8 cellular contexts compared by ENCODE assay signal in the genomic region with DNA sequence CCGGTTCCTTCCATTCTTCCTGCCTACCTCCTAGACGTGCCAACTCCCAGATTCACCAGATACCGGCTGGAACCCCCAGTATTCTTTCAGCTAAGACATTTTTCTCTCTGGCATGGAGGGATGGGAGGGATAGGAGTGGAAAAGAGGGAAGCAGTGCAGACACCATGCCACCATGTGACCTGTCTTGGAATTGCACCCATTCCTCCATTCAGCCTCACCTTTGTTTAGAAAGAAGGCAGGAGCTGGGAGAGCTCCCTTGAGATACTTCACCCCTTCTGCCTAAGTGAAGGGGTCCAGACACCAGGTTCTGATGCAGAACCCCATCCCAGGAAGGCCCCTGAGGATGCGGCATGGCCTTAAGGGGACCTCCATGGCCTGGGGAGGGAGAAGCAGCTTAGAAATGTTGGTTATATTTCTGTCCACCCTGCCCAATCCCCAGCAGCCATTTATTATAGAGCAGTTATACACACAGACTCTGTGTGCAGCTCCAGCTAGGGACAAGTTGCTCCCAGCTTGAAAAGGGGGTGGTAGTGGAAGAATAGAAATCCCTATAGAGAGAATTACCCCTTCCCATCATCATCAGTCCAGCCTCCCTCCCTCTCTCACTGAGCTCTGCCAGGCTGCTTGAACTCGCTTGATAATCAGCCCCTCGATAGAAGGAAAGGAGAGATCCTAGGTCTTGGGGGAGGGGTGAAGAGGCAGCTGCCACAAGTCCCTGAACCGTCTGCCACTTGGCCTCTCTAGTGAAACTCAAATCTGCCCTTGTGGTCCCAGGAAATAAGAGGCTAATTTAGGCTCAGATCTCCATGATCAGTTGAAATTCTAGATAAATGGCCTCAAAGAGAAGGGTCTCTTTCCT. TPM values are rescaled to one million over a fixed set of nuclear protein-coding genes. Genes with fewer than 3 reads are reported as not detected.
DNase-seq lines count a peak whose midpoint lies in the region; ATAC-seq and TF ChIP-seq lines count a peak whose summit lies in the region.

No MANE protein-coding gene starts in this region.

- no peaks in the 10 kb centered on the region for H3K27me3 ChIP-seq in KMS-11 (ENCODE audit: insufficient read depth, low read depth)
- H3K27me3 ChIP-seq in heart right ventricle: no peaks in the 10 kb centered on the region

- H3K4me1 ChIP-seq in KMS-11 (ENCODE audit: low read depth, poor library complexity, severe bottlenecking) (no peaks in the 10 kb centered on the region), heart right ventricle (peaks cover 26 to 84% (median 61%) of the 10 kb centered on the region in 9 donors)

- DNase-seq in Daoy (ENCODE audit: low read depth) (peak; percentile 71), heart right ventricle (no peak), retinal pigment epithelial cell (ENCODE audit: low read depth) (no peak), KG1 (lab: John Stamatoyannopoulos, UW) (no peak)
- DNase-seq in activated T-cell treated with anti-CD3 and anti-CD28 coated beads, Interleukin-2, amount 50 U/mL, for 48 hours: no peak

- H4K20me1 ChIP-seq in KMS-11 (ENCODE audit: insufficient read depth): no peaks in the 10 kb centered on the region

- 14 to 24% methylated on average over 7 of the region's 7 CpGs for WGBS in heart right ventricle, 2 donors

- H3K79me2 ChIP-seq in KMS-11 (ENCODE audit: insufficient read depth, low read depth): no peaks in the 10 kb centered on the region

- ATAC-seq in heart right ventricle (peak in 3 of 8 donors; percentile 11 to 22 (median 13)), GM21360 (IDR thresholded peaks at IDR 0.05; ENCODE audit: unreplicated experiment) (no peak)

- H3K9ac ChIP-seq in KMS-11: no peak overlapping the region

- H3K4me3 ChIP-seq in KMS-11 (IDR thresholded peaks at IDR 0.05; ENCODE audit: insufficient read depth, low read depth, low read length) (no peak overlapping the region), heart right ventricle (peak overlapping the region in 9 of 10 donors; percentile 4 to 43 (median 34)), retinal pigment epithelial cell (ENCODE audit: low read length) (peak overlapping the region; percentile 21)

- H3K4me2 ChIP-seq in KMS-11: no peak overlapping the region

- H2AFZ ChIP-seq in KMS-11 (ENCODE audit: low read depth): no peak overlapping the region

- H3K36me3 ChIP-seq in KMS-11 (ENCODE audit: insufficient read depth) (no peaks in the 10 kb centered on the region), heart right ventricle (peaks cover 0 to 34% (median 20%) of the 10 kb centered on the region in 9 donors)

- H3K27ac ChIP-seq in KMS-11 (no peak overlapping the region), VCaP (peak overlapping the region; percentile 33), heart right ventricle (peak overlapping the region; percentile 84 to 99 (median 95))

- no peaks in the 10 kb centered on the region for H3K9me3 ChIP-seq in heart right ventricle

- peak; percentile 81 for TF ChIP-seq CTCF in KMS-11 (conservative IDR thresholded peaks at IDR 0.05; ENCODE audit: low read depth, low read length)
- TF ChIP-seq CTCF in VCaP (conservative IDR thresholded peaks at IDR 0.05): peak; percentile 91
- peak; percentile 23 to 66 (median 53) for TF ChIP-seq CTCF in heart right ventricle (IDR thresholded peaks at IDR 0.05)
- peak; percentile 79 for TF ChIP-seq CTCF in retinal pigment epithelial cell (conservative IDR thresholded peaks at IDR 0.05; ENCODE audit: low read depth, low read length)

- intact Hi-C loops in heart right ventricle (cut with DNase I): loop anchor here in 5 of 10 donors (5.0 to 10.0 kb wide), 5 partner anchors 60 to 118 kb away; partner anchors contain the start of genes VCP (in 2 of the 5), FANCG (in 1 of the 5) and STOML2 (in 1 of the 5)

RNA-seq across cellular contexts. Expression of gene DNAJB5, which starts 5.1 kb away (rescaled TPM):
- total RNA-seq in Daoy (2014; rRNA removed; shearing (Covaris generic)): 6.6 and 12.6 TPM in 2 replicates
- 100 to 1,000 TPM in 3 of 10 donors, 10 to 100 TPM in 7; 49.0 to 206 (median 85.1) TPM for total RNA-seq in heart right ventricle
- polyA plus RNA-seq in heart right ventricle: 100 to 1,000 TPM in 1 of 2 donors, 10 to 100 TPM in 1; 44.0 to 107 TPM

RNA-seq across cellular contexts. Expression of gene PHF24, which starts 36.6 kb away (rescaled TPM):
- total RNA-seq in Daoy (2014; rRNA removed; shearing (Covaris generic)): 0.11 TPM in 1 of 2 replicates, not detected in the other
- 1 to 10 TPM in 1 of 10 donors, under 1 TPM in 9; 0.11 to 2.2 (median 0.44) TPM for total RNA-seq in heart right ventricle
- under 1 TPM; 0.07 to 0.09 TPM for polyA plus RNA-seq in heart right ventricle
